In the genomic region with DNA sequence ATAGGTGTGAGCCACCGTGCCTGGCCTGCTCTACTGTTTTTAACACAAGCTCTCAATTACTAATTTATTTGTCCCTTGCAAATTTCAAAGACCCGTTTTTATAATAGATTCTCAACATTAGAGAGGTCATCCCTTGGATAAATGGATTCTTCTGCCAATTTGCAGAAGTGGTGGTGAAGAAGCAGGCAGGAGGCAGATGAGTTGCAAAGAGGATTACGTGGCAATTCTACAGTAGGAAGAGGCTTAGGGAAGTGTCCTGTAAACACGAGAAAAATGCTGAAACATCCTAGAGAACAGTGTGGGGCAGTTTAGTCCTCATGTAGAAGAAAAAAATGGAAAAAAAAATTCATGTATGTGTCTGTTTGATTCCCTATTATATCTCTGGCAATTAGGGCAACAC, we compare ENCODE assay signal across 23 cellular contexts.
"Had no signal": no experiment of that assay in that cellular context is flagged by ENCODE, and none has a peak within 500 bp of the region (broad histone marks: within the 10 kb centered on the region; RNA-seq: fewer than 3 reads in every experiment).

No MANE protein-coding gene starts in this region.

- H3K9me3 Mint-ChIP-seq: activated CD4-positive, alpha-beta memory T cell treated with anti-CD3 and anti-CD28 coated beads for 36 hours; neural progenitor cell; stimulated activated naive B cell treated with anti-CD40 and anti-IgM and Interleukin-4, amounts not matched to agents 10 μg/mL and 1 μg/mL and 100 μg/mL, for 72 hours had no signal

- H3K9me3 ChIP-seq: prostate gland, uterus had no signal

- H3K27ac Mint-ChIP-seq: activated CD4-positive, alpha-beta memory T cell treated with anti-CD3 and anti-CD28 coated beads for 36 hours; activated naive CD8-positive, alpha-beta T cell treated with anti-CD3 and anti-CD28 coated beads for 36 hours; naive thymus-derived CD8-positive, alpha-beta T cell; neural progenitor cell; stimulated activated naive B cell treated with anti-CD40 and anti-IgM and Interleukin-4, amounts not matched to agents 10 μg/mL and 1 μg/mL and 100 μg/mL, for 72 hours had no signal

- H3K4me1 Mint-ChIP-seq: activated naive CD8-positive, alpha-beta T cell treated with anti-CD3 and anti-CD28 coated beads for 36 hours; naive thymus-derived CD8-positive, alpha-beta T cell; stimulated activated naive B cell treated with anti-CD40 and anti-IgM and Interleukin-4, amounts not matched to agents 10 μg/mL and 1 μg/mL and 100 μg/mL, for 72 hours had no signal

- H3K4me3 Mint-ChIP-seq: activated CD4-positive, alpha-beta memory T cell treated with anti-CD3 and anti-CD28 coated beads for 36 hours; activated naive CD8-positive, alpha-beta T cell treated with anti-CD3 and anti-CD28 coated beads for 36 hours; naive thymus-derived CD8-positive, alpha-beta T cell; neural progenitor cell; stimulated activated naive B cell treated with anti-CD40 and anti-IgM and Interleukin-4, amounts not matched to agents 10 μg/mL and 1 μg/mL and 100 μg/mL, for 72 hours had no signal

- H3K4me1 ChIP-seq: prostate gland, uterus had no signal

- H3K36me3 Mint-ChIP-seq: activated CD4-positive, alpha-beta memory T cell treated with anti-CD3 and anti-CD28 coated beads for 36 hours; activated naive CD8-positive, alpha-beta T cell treated with anti-CD3 and anti-CD28 coated beads for 36 hours; naive thymus-derived CD8-positive, alpha-beta T cell; neural progenitor cell; stimulated activated naive B cell treated with anti-CD40 and anti-IgM and Interleukin-4, amounts not matched to agents 10 μg/mL and 1 μg/mL and 100 μg/mL, for 72 hours had no signal

- H3K4me3 ChIP-seq: lung, neural progenitor cell, prostate gland, uterus had no signal

- H3K36me3 ChIP-seq: neural progenitor cell, prostate gland, uterus had no signal

- FAIRE-seq: astrocyte, colon, endothelial cell of umbilical vein had no signal

- DNase-seq: activated CD4-positive, alpha-beta memory T cell treated with anti-CD3 and anti-CD28 coated beads for 36 hours; activated CD4-positive, alpha-beta T cell treated with anti-CD3 and anti-CD28 coated beads for 4 hours; activated CD4-positive, CD25-positive, alpha-beta regulatory T cell; activated naive CD4-positive, alpha-beta T cell treated with Interleukin-2 at 50 U/mL for 16 hours; activated naive CD8-positive, alpha-beta T cell treated with anti-CD3 and anti-CD28 coated beads for 36 hours; activated T-cell treated with anti-CD3 and anti-CD28 coated beads, Interleukin-2, amount 50 U/mL, for 48 hours; central memory CD4-positive, alpha-beta T cell; effector memory CD4-positive, alpha-beta T cell; foreskin melanocyte; naive thymus-derived CD8-positive, alpha-beta T cell; stimulated activated CD4-positive, alpha-beta T cell treated with anti-CD3 and anti-CD28 coated beads, Interleukin-2, amount 100 ng/mL, for 48 hours; stimulated activated CD8-positive, alpha-beta memory T cell treated with anti-CD3 and anti-CD28 coated beads, Interleukin-4, amount 100 ng/mL, for 48 hours; stimulated activated naive B cell treated with anti-CD40 and anti-IgM and Interleukin-4, amounts not matched to agents 10 μg/mL and 1 μg/mL and 100 μg/mL, for 72 hours; trophoblast cell; uterus had no signal

- H3K27me3 ChIP-seq: neural progenitor cell, uterus had no signal

- ATAC-seq: esophagus mucosa; left lobe of liver; naive thymus-derived CD8-positive, alpha-beta T cell; stimulated activated naive B cell treated with anti-CD40 and anti-IgM and Interleukin-4, amounts not matched to agents 10 μg/mL and 1 μg/mL and 100 μg/mL, for 72 hours had no signal

- H3K27ac ChIP-seq: neural progenitor cell, prostate gland, uterus had no signal

- H3K27me3 Mint-ChIP-seq: activated CD4-positive, alpha-beta memory T cell treated with anti-CD3 and anti-CD28 coated beads for 36 hours; activated naive CD8-positive, alpha-beta T cell treated with anti-CD3 and anti-CD28 coated beads for 36 hours; stimulated activated naive B cell treated with anti-CD40 and anti-IgM and Interleukin-4, amounts not matched to agents 10 μg/mL and 1 μg/mL and 100 μg/mL, for 72 hours had no signal
